Comparison of ENCODE assay signal across 1 cellular context in the genomic region with DNA sequence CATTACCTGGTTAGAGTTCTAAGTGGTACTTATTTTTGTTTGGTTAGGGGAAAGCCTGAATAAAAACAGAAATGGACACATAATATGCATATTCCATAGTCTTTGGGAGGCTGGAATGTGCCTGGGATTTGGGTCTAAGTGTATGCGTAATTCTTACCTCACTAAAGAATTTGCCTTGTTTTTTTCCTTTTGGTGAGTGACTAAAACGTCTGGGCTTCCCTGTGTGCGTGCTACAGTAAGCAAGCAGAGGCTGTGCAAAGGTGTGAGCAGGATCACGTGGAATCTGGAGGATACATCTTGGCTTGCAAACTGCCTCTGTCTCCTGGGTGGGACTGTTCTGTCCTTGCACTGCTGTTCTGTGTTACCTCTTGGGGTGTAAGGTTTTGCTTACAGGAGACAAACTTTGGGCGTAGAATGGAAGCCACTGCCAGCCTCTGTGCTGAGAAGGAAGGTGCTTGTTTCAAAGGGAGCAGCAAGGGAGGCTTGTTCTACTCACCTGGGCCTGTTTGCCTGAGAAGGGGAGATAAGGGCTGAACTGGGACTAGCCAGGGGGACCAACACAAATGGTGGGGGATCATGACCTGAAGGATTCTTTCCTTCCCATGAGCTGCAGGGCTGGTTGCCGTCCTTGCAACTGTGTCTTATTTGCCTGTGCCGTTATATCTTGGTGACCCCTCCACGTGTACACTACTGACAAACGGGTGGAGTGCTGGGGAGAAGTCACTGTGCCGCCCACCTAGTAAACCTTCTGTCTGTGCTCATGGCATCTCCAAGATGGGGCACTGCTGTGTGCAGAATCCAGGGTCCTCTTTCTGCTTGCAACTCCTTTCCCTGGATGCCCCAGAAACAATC.
TF ChIP-seq lines count a peak whose summit lies in the region.

No MANE protein-coding gene starts in this region.

TF ChIP-seq in HepG2, 621 proteins besides CTCF, POLR2A, EP300 and RAD21 (continued from another document and continues in another):
- TF ChIP-seq, protein P1, sequence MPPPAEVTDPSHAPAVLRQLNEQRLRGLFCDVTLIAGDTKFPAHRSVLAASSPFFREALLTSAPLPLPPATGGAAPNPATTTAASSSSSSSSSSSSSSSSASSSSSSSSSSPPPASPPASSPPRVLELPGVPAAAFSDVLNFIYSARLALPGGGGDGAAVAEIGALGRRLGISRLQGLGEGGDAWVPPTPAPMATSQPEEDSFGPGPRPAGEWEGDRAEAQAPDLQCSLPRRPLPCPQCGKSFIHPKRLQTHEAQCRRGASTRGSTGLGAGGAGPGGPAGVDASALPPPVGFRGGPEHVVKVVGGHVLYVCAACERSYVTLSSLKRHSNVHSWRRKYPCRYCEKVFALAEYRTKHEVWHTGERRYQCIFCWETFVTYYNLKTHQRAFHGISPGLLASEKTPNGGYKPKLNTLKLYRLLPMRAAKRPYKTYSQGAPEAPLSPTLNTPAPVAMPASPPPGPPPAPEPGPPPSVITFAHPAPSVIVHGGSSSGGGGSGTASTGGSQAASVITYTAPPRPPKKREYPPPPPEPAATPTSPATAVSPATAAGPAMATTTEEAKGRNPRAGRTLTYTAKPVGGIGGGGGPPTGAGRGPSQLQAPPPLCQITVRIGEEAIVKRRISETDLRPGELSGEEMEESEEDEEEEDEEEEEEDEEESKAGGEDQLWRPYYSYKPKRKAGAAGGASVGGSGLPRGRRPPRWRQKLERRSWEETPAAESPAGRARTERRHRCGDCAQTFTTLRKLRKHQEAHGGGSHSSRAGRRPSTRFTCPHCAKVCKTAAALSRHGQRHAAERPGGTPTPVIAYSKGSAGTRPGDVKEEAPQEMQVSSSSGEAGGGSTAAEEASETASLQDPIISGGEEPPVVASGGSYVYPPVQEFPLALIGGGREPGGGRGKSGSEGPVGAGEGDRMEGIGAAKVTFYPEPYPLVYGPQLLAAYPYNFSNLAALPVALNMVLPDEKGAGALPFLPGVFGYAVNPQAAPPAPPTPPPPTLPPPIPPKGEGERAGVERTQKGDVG (CRISPR knock-in tag; IDR thresholded peaks at IDR 0.05; ENCODE audit: borderline replicate concordance) = no peak
- no peak for TF ChIP-seq ZNF660 (CRISPR knock-in tag; IDR thresholded peaks at IDR 0.05; ENCODE audit: borderline replicate concordance, low read depth)
- TF ChIP-seq THAP11 (CRISPR knock-in tag; IDR thresholded peaks at IDR 0.05) = 0 out of 2 replicates have a peak, but pooled peaks have one; percentile 13
- TF ChIP-seq CBX5 (CRISPR knock-in tag; IDR thresholded peaks at IDR 0.05; ENCODE audit: borderline replicate concordance) = no peak
- TF ChIP-seq ZFX (CRISPR knock-in tag; IDR thresholded peaks at IDR 0.05; ENCODE audit: low read depth) = no peak; the same call in 1 of the 2 replicates
- peak; percentile 24; the same call in 1 of the 2 replicates for TF ChIP-seq HDAC1 (CRISPR knock-in tag; IDR thresholded peaks at IDR 0.05)
- no peak for TF ChIP-seq ZNF652 (CRISPR knock-in tag; IDR thresholded peaks at IDR 0.05; ENCODE audit: borderline replicate concordance, low read depth)
- peak; percentile 23; the same call in 1 of the 2 replicates for TF ChIP-seq ZNF761 (CRISPR knock-in tag; conservative IDR thresholded peaks at IDR 0.05)
- TF ChIP-seq, protein P2, sequence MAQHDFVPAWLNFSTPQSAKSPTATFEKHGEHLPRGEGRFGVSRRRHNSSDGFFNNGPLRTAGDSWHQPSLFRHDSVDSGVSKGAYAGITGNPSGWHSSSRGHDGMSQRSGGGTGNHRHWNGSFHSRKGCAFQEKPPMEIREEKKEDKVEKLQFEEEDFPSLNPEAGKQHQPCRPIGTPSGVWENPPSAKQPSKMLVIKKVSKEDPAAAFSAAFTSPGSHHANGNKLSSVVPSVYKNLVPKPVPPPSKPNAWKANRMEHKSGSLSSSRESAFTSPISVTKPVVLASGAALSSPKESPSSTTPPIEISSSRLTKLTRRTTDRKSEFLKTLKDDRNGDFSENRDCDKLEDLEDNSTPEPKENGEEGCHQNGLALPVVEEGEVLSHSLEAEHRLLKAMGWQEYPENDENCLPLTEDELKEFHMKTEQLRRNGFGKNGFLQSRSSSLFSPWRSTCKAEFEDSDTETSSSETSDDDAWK (CRISPR knock-in tag; IDR thresholded peaks at IDR 0.05) = no peak
- TF ChIP-seq RXRB (CRISPR knock-in tag; IDR thresholded peaks at IDR 0.05; ENCODE audit: borderline replicate concordance) = no peak; the same call in none of the 2 replicates
- TF ChIP-seq ZNF17 (CRISPR knock-in tag; IDR thresholded peaks at IDR 0.05) = no peak
- TF ChIP-seq, protein P3, sequence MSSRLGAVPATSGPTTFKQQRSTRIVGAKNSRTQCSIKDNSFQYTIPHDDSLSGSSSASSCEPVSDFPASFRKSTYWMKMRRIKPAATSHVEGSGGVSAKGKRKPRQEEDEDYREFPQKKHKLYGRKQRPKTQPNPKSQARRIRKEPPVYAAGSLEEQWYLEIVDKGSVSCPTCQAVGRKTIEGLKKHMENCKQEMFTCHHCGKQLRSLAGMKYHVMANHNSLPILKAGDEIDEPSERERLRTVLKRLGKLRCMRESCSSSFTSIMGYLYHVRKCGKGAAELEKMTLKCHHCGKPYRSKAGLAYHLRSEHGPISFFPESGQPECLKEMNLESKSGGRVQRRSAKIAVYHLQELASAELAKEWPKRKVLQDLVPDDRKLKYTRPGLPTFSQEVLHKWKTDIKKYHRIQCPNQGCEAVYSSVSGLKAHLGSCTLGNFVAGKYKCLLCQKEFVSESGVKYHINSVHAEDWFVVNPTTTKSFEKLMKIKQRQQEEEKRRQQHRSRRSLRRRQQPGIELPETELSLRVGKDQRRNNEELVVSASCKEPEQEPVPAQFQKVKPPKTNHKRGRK (CRISPR knock-in tag; IDR thresholded peaks at IDR 0.05) = no peak
- no peak for TF ChIP-seq ZNF24 (IDR thresholded peaks at IDR 0.05)
- TF ChIP-seq ZKSCAN1 (IDR thresholded peaks at IDR 0.05; ENCODE audit: low read length) = peak; percentile 44; the same call in 1 of the 2 replicates
- peak; percentile 65 for TF ChIP-seq XRCC5 (optimal IDR thresholded peaks at IDR 0.05; ENCODE audit: low read length)
- TF ChIP-seq, protein P4, sequence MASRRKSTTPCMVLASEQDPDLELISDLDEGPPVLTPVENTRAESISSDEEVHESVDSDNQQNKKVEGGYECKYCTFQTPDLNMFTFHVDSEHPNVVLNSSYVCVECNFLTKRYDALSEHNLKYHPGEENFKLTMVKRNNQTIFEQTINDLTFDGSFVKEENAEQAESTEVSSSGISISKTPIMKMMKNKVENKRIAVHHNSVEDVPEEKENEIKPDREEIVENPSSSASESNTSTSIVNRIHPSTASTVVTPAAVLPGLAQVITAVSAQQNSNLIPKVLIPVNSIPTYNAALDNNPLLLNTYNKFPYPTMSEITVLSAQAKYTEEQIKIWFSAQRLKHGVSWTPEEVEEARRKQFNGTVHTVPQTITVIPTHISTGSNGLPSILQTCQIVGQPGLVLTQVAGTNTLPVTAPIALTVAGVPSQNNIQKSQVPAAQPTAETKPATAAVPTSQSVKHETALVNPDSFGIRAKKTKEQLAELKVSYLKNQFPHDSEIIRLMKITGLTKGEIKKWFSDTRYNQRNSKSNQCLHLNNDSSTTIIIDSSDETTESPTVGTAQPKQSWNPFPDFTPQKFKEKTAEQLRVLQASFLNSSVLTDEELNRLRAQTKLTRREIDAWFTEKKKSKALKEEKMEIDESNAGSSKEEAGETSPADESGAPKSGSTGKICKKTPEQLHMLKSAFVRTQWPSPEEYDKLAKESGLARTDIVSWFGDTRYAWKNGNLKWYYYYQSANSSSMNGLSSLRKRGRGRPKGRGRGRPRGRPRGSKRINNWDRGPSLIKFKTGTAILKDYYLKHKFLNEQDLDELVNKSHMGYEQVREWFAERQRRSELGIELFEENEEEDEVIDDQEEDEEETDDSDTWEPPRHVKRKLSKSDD (CRISPR knock-in tag; IDR thresholded peaks at IDR 0.05; ENCODE audit: low read depth) = no peak
- no peak for TF ChIP-seq IKZF4 (CRISPR knock-in tag; IDR thresholded peaks at IDR 0.05; ENCODE audit: borderline replicate concordance, low read depth, not compliant biosample characterization)
- peak; percentile 63; the same call in 1 of the 2 replicates for TF ChIP-seq HNRNPUL1 (IDR thresholded peaks at IDR 0.05; ENCODE audit: low read depth, low read length)
- TF ChIP-seq, protein P5, sequence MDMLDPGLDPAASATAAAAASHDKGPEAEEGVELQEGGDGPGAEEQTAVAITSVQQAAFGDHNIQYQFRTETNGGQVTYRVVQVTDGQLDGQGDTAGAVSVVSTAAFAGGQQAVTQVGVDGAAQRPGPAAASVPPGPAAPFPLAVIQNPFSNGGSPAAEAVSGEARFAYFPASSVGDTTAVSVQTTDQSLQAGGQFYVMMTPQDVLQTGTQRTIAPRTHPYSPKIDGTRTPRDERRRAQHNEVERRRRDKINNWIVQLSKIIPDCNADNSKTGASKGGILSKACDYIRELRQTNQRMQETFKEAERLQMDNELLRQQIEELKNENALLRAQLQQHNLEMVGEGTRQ (IDR thresholded peaks at IDR 0.05; ENCODE audit: low read depth, low read length) = no peak
- TF ChIP-seq, protein P5 (CRISPR knock-in tag; IDR thresholded peaks at IDR 0.05; ENCODE audit: borderline replicate concordance) = no peak
- TF ChIP-seq ZNF451 (CRISPR knock-in tag; IDR thresholded peaks at IDR 0.05) = no peak; the same call in 1 of the 2 replicates
- TF ChIP-seq, protein P6, sequence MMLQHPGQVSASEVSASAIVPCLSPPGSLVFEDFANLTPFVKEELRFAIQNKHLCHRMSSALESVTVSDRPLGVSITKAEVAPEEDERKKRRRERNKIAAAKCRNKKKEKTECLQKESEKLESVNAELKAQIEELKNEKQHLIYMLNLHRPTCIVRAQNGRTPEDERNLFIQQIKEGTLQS (CRISPR knock-in tag; IDR thresholded peaks at IDR 0.05) = no peak
- TF ChIP-seq, protein P7, sequence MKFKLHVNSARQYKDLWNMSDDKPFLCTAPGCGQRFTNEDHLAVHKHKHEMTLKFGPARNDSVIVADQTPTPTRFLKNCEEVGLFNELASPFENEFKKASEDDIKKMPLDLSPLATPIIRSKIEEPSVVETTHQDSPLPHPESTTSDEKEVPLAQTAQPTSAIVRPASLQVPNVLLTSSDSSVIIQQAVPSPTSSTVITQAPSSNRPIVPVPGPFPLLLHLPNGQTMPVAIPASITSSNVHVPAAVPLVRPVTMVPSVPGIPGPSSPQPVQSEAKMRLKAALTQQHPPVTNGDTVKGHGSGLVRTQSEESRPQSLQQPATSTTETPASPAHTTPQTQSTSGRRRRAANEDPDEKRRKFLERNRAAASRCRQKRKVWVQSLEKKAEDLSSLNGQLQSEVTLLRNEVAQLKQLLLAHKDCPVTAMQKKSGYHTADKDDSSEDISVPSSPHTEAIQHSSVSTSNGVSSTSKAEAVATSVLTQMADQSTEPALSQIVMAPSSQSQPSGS (CRISPR knock-in tag; IDR thresholded peaks at IDR 0.05) = no peak
- no peak for TF ChIP-seq TCF7L2 (IDR thresholded peaks at IDR 0.05; ENCODE audit: low read depth, low read length)
- TF ChIP-seq ZBTB20 (CRISPR knock-in tag; IDR thresholded peaks at IDR 0.05; ENCODE audit: borderline replicate concordance, low read depth) = no peak
- peak; percentile 12; the same call in 1 of the 2 replicates for TF ChIP-seq IRF2 (CRISPR knock-in tag; IDR thresholded peaks at IDR 0.05)
- TF ChIP-seq NCOA1 (CRISPR knock-in tag; IDR thresholded peaks at IDR 0.05) = no peak
- no peak for TF ChIP-seq ZNF232 (CRISPR knock-in tag; IDR thresholded peaks at IDR 0.05; ENCODE audit: borderline replicate concordance)
- TF ChIP-seq, protein P8, sequence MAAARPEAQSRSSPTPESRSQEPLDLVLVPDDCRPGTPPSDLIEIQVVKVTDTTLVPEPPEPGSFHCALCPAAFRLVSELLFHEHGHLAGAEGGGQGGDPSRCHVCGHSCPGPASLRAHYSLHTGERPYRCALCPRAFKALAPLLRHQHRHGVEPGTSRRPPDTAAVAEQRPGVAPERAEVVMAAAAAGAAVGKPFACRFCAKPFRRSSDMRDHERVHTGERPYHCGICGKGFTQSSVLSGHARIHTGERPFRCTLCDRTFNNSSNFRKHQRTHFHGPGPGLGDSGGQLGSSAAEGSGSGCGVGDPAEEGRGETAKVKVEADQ (CRISPR knock-in tag; IDR thresholded peaks at IDR 0.05; ENCODE audit: borderline replicate concordance) = no peak
- TF ChIP-seq, protein P9, sequence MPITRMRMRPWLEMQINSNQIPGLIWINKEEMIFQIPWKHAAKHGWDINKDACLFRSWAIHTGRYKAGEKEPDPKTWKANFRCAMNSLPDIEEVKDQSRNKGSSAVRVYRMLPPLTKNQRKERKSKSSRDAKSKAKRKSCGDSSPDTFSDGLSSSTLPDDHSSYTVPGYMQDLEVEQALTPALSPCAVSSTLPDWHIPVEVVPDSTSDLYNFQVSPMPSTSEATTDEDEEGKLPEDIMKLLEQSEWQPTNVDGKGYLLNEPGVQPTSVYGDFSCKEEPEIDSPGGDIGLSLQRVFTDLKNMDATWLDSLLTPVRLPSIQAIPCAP (CRISPR knock-in tag; IDR thresholded peaks at IDR 0.05; ENCODE audit: low read depth) = no peak
- TF ChIP-seq ZNF747 (CRISPR knock-in tag; IDR thresholded peaks at IDR 0.05; ENCODE audit: borderline replicate concordance) = no peak
- TF ChIP-seq, protein P10, sequence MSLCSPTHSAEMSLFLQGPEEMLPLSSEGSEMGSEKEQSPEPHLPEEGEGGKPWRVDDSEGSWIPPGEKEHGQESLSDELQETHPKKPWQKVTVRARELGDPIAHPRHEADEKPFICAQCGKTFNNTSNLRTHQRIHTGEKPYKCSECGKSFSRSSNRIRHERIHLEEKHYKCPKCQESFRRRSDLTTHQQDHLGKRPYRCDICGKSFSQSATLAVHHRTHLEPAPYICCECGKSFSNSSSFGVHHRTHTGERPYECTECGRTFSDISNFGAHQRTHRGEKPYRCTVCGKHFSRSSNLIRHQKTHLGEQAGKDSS (CRISPR knock-in tag; IDR thresholded peaks at IDR 0.05; ENCODE audit: borderline replicate concordance, low read depth) = peak; percentile 69; the same call in 1 of the 2 replicates
- TF ChIP-seq, protein P11, sequence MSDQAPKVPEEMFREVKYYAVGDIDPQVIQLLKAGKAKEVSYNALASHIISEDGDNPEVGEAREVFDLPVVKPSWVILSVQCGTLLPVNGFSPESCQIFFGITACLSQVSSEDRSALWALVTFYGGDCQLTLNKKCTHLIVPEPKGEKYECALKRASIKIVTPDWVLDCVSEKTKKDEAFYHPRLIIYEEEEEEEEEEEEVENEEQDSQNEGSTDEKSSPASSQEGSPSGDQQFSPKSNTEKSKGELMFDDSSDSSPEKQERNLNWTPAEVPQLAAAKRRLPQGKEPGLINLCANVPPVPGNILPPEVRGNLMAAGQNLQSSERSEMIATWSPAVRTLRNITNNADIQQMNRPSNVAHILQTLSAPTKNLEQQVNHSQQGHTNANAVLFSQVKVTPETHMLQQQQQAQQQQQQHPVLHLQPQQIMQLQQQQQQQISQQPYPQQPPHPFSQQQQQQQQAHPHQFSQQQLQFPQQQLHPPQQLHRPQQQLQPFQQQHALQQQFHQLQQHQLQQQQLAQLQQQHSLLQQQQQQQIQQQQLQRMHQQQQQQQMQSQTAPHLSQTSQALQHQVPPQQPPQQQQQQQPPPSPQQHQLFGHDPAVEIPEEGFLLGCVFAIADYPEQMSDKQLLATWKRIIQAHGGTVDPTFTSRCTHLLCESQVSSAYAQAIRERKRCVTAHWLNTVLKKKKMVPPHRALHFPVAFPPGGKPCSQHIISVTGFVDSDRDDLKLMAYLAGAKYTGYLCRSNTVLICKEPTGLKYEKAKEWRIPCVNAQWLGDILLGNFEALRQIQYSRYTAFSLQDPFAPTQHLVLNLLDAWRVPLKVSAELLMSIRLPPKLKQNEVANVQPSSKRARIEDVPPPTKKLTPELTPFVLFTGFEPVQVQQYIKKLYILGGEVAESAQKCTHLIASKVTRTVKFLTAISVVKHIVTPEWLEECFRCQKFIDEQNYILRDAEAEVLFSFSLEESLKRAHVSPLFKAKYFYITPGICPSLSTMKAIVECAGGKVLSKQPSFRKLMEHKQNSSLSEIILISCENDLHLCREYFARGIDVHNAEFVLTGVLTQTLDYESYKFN (CRISPR knock-in tag; conservative IDR thresholded peaks at IDR 0.05) = no peak
- TF ChIP-seq TOPORS (CRISPR knock-in tag; IDR thresholded peaks at IDR 0.05) = no peak
